Comparison of ENCODE assay signal across 8 cellular contexts in genomic region chr11:66467034-66467659, GRCh38. TPM values are rescaled to one million over a fixed set of nuclear protein-coding genes. Genes with fewer than 3 reads are reported as not detected.
DNase-seq lines count a peak whose midpoint lies in the region; ATAC-seq and TF ChIP-seq lines count a peak whose summit lies in the region.

No MANE protein-coding gene starts in this region.

- intact Hi-C loops in transverse colon (cut with DNase I; ENCODE audit: low total_unique reads): no loop called here

- peaks cover 0 to 2% of the 10 kb centered on the region in 2 donors for H3K36me3 ChIP-seq in duodenal mucosa (ENCODE audit: control insufficient read depth in 1 of 2, insufficient read depth in 2 of 2, low read length in 2 of 2)
- no peaks in the 10 kb centered on the region for H3K36me3 ChIP-seq in transverse colon

- H3K9me3 ChIP-seq in duodenal mucosa (ENCODE audit: control insufficient read depth in 1 of 2, low read length in 2 of 2) (no peaks in the 10 kb centered on the region), transverse colon (no peaks in the 10 kb centered on the region)

- peak; percentile 39 for ATAC-seq in HG02885 (IDR thresholded peaks at IDR 0.05; ENCODE audit: poor library complexity, unreplicated experiment)

- peaks cover 10 to 12% of the 10 kb centered on the region in 2 donors for H3K4me1 ChIP-seq in duodenal mucosa (ENCODE audit: control insufficient read depth in 1 of 2, insufficient read depth in 2 of 2, low read length in 2 of 2)
- peaks cover 9 to 20% (median 14%) of the 10 kb centered on the region in 4 donors for H3K4me1 ChIP-seq in transverse colon

- DNase-seq in AG08395 (ENCODE audit: low spot score) (peak; percentile 56), RPMI8226 (peak; percentile 66), mesothelial cell of epicardium (ENCODE audit: low spot score in 2 of 2, unreplicated experiment in 2 of 2) (peak; percentile 40 to 68), transverse colon (peak; percentile 45), NCI-H2081 treated with DMSO at 0.1 percent for 48 hours (lab: John Stamatoyannopoulos, UW) (no peak)

- H3K9me3 Mint-ChIP-seq in mesothelial cell of epicardium: peaks cover 13% of the 10 kb centered on the region

- H3K4me3 Mint-ChIP-seq in mesothelial cell of epicardium: peak overlapping the region; percentile 85

- no peaks in the 10 kb centered on the region for H3K27me3 ChIP-seq in duodenal mucosa (ENCODE audit: control insufficient read depth in 1 of 2, insufficient read depth in 2 of 2, low read length in 2 of 2)
- H3K27me3 ChIP-seq in transverse colon: no peaks in the 10 kb centered on the region

- H3K36me3 Mint-ChIP-seq in mesothelial cell of epicardium: no peaks in the 10 kb centered on the region

- TF ChIP-seq CTCF in GM12875 (IDR thresholded peaks at IDR 0.05; ENCODE audit: borderline replicate concordance, insufficient read depth, low read depth, low read length) (peak; percentile 28; the same call in 1 of the 2 replicates), mesothelial cell of epicardium (IDR thresholded peaks at IDR 0.05; ENCODE audit: unreplicated experiment) (peak; percentile 49), transverse colon (IDR thresholded peaks at IDR 0.05) (peak; percentile 36 to 58 (median 47))

- TF ChIP-seq EP300 in transverse colon (IDR thresholded peaks at IDR 0.05; ENCODE audit: low read depth): no peak

- peak overlapping the region; percentile 42 for H3K4me3 ChIP-seq in GM12875 (ENCODE audit: low read depth, low read length)
- peak overlapping the region; percentile 65 to 74 for H3K4me3 ChIP-seq in duodenal mucosa (ENCODE audit: low read depth in 1 of 2, low read length in 2 of 2)
- peak overlapping the region; percentile 69 to 85 (median 76) for H3K4me3 ChIP-seq in transverse colon

- no peaks in the 10 kb centered on the region for H3K27me3 Mint-ChIP-seq in mesothelial cell of epicardium (ENCODE audit: low read depth)

- H3K9ac ChIP-seq in duodenal mucosa (ENCODE audit: low read depth in 1 of 2, low read length in 2 of 2): peak overlapping the region; percentile 51 to 59

- WGBS in transverse colon (ENCODE audit: low coverage in 1 of 2), 2 donors: 2 to 15% methylated on average over 4 to 50 of the region's 72 CpGs

- peak overlapping the region; percentile 80 for H3K27ac Mint-ChIP-seq in mesothelial cell of epicardium

- TF ChIP-seq POLR2A in transverse colon (IDR thresholded peaks at IDR 0.05): no peak

- H3K27ac ChIP-seq in duodenal mucosa (ENCODE audit: low read depth, low read length) (no peak overlapping the region), transverse colon (peak overlapping the region; percentile 76 to 80 (median 76))

- in situ Hi-C loops in transverse colon (cut with MboI; ENCODE audit: low pct_ligation_motif_present in 1 of 4, low pct_unique_long_range_greater_than_20kb in 1 of 4, low sequenced_read_pairs in 3 of 4): no loop called here

- peaks cover 6% of the 10 kb centered on the region for H3K4me1 Mint-ChIP-seq in mesothelial cell of epicardium

RNA-seq across cellular contexts. Expression of gene PELI3, which starts 0.4 kb away (rescaled TPM):
- total RNA-seq in mesothelial cell of epicardium (17.3 to 18.2 TPM (median 17.9 TPM) in 3 replicates), transverse colon (10 to 100 TPM in 1 of 4 donors, 1 to 10 TPM in 3; 1.2 to 14.2 (median 7.8) TPM)

RNA-seq across cellular contexts. Expression of gene DPP3, which starts 13.1 kb away (rescaled TPM):
- 40.8 to 47.2 TPM (median 42.9 TPM) in 3 replicates for total RNA-seq in mesothelial cell of epicardium
- total RNA-seq in transverse colon: 100 to 1,000 TPM in 1 of 4 donors, 10 to 100 TPM in 3; 32.8 to 116 (median 53.4) TPM

RNA-seq across cellular contexts. Expression of gene MRPL11, which starts 28.5 kb away (rescaled TPM):
- total RNA-seq in mesothelial cell of epicardium (49.0 to 53.1 TPM (median 49.7 TPM) in 3 replicates), transverse colon (100 to 1,000 TPM in 1 of 4 donors, 10 to 100 TPM in 3; 39.6 to 127 (median 43.5) TPM)

RNA-seq across cellular contexts. Expression of gene BBS1, which starts 43.3 kb away (rescaled TPM):
- total RNA-seq in mesothelial cell of epicardium (61.5 to 62.0 TPM (median 61.5 TPM) in 3 replicates), transverse colon (100 to 1,000 TPM in 1 of 4 donors, 10 to 100 TPM in 3; 33.3 to 146 (median 56.0) TPM)

RNA-seq across cellular contexts. Expression of gene NPAS4, which starts 46.3 kb away (rescaled TPM):
- total RNA-seq in mesothelial cell of epicardium (1.00 to 1.2 TPM (median 1.1 TPM) in 3 replicates), transverse colon (under 1 TPM in 1 of 4 donors, not detected in 3; 0.16 TPM)
